20 cellular contexts compared by ENCODE assay signal in the genomic region with DNA sequence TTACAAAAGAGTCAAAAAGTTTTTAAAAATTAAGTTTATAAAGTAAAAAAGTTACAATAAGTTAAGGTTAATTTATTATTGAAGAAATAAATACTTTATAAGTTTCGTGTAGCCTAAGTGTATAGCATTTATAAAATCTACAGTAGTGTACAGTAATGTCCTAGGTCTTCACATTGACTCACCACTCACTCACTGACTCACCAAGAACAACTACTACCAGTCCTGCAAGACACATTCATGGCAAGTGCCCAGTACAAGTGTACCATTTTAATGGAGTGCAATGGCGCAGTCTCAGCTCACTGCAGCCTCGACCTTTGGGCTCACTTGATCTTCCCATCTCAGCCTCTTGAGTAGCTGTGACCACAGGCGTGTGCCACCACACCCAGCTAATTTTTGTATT.
DNase-seq lines count a peak whose midpoint lies in the region; ATAC-seq and TF ChIP-seq lines count a peak whose summit lies in the region.
"Had no signal": no experiment of that assay in that cellular context is flagged by ENCODE, and none has a peak within 500 bp of the region (broad histone marks: within the 10 kb centered on the region; RNA-seq: fewer than 3 reads in every experiment).

No MANE protein-coding gene starts in this region.

- POLR2A ChIA-PET in MCF 10A (lab: Yijun Ruan, JAX) (no interaction called here), PC-3 (lab: Charles Lee; ENCODE audit: unreplicated experiment) (interaction anchor here (0.6 kb wide), 1 partner anchor 8 kb away, joined by 4 read pairs; no protein-coding TSS in a partner anchor)

- H3K9me3 ChIP-seq in breast epithelium (no peaks in the 10 kb centered on the region), PC-3 (ENCODE audit: low read length) (no peaks in the 10 kb centered on the region), mammary epithelial cell (replicated peaks; ENCODE audit: insufficient read depth, low read length) (no peaks in the 10 kb centered on the region)
- H3K9me3 ChIP-seq: A549 had no signal

- WGBS in mammary epithelial cell (ENCODE audit: low coverage, missing lambda C conversion rate) = 64% methylated on average over 4 of the region's 4 CpGs

- H3K4me1 Mint-ChIP-seq in MCF 10A (ENCODE audit: insufficient read depth, unreplicated experiment) (peaks cover 3% of the 10 kb centered on the region), neural crest cell (peaks cover 31% of the 10 kb centered on the region), Calu3 (ENCODE audit: low read depth, unreplicated experiment) (peaks cover 8% of the 10 kb centered on the region)

- no peaks in the 10 kb centered on the region for H3K9me2 ChIP-seq in PC-3 (replicated peaks; ENCODE audit: low read length)

- BruUV-seq in MCF 10A (replicated peaks; lab: Mats Ljungman, UMichigan) (no TSS peak), PC-3 (replicated peaks; lab: Mats Ljungman, UMichigan) (no TSS peak), mammary epithelial cell (replicated peaks; lab: Mats Ljungman, UMichigan) (no TSS peak), Calu3 (replicated peaks; lab: Mats Ljungman, UMichigan) (no TSS peak)

- H3K36me3 ChIP-seq in breast epithelium (no peaks in the 10 kb centered on the region), PC-3 (ENCODE audit: low read depth, low read length) (no peaks in the 10 kb centered on the region), mammary epithelial cell (ENCODE audit: insufficient read depth, low read length) (no peaks in the 10 kb centered on the region)

- H3K4me1 ChIP-seq in breast epithelium (no peaks in the 10 kb centered on the region), PC-3 (ENCODE audit: insufficient read depth, low read length) (peaks cover 9% of the 10 kb centered on the region; the same call in 1 of the 2 replicates), mammary epithelial cell (ENCODE audit: insufficient read depth, low read length) (peaks cover 12% of the 10 kb centered on the region)

- in situ Hi-C loops in mammary epithelial cell (cut with MboI; ENCODE audit: low sequenced_read_pairs in 2 of 2) = no loop called here

- H4K20me1 ChIP-seq in PC-3 (ENCODE audit: low read length) = no peaks in the 10 kb centered on the region
- H4K20me1 ChIP-seq in mammary epithelial cell (ENCODE audit: insufficient read depth, low read length) = no peaks in the 10 kb centered on the region

- no peak overlapping the region for H3K4me3 ChIP-seq in breast epithelium
- H3K4me3 ChIP-seq in PC-3 (ENCODE audit: low read length) = no peak overlapping the region
- H3K4me3 ChIP-seq in mammary epithelial cell (replicated peaks in 1 of 3; ENCODE audit: insufficient read depth in 1 of 3, low read depth in 2 of 3, low read length in 3 of 3) = no peak overlapping the region
- H3K4me3 ChIP-seq: A549, GM23338 had no signal

- H3K79me2 ChIP-seq in PC-3 (ENCODE audit: low read length) (no peaks in the 10 kb centered on the region), mammary epithelial cell (ENCODE audit: insufficient read depth, low read length) (no peaks in the 10 kb centered on the region)

- dilution Hi-C loops in mammary epithelial cell (cut with HindIII; ENCODE audit: low sequenced_read_pairs) = no loop called here

- intact Hi-C loops in MCF 10A (cut with micrococcal nuclease) = no loop called here
- intact Hi-C loops in breast epithelium (cut with DNase I; ENCODE audit: low total_unique reads) = no loop called here
- intact Hi-C loops in PC-3 (cut with micrococcal nuclease) = no loop called here
- intact Hi-C loops in mammary epithelial cell (cut with micrococcal nuclease) = no loop called here
- intact Hi-C loops in Calu3 (cut with micrococcal nuclease; ENCODE audit: unreplicated experiment) = no loop called here

- H3K27me3 Mint-ChIP-seq in MCF 10A (ENCODE audit: insufficient read depth, unreplicated experiment) = no peaks in the 10 kb centered on the region
- H3K27me3 Mint-ChIP-seq in neural crest cell (ENCODE audit: low read depth) = peaks cover 29% of the 10 kb centered on the region
- peaks cover 35% of the 10 kb centered on the region for H3K27me3 Mint-ChIP-seq in Calu3 (ENCODE audit: unreplicated experiment)

- peaks cover 0 to 47% of the 10 kb centered on the region in 2 donors for H3K27me3 ChIP-seq in breast epithelium
- H3K27me3 ChIP-seq in PC-3 (ENCODE audit: low read length) = no peaks in the 10 kb centered on the region
- H3K27me3 ChIP-seq in mammary epithelial cell (ENCODE audit: insufficient read depth, low read length) = peaks cover 4% of the 10 kb centered on the region

- DNase-seq in MCF 10A (ENCODE audit: unreplicated experiment) (peak; percentile 17), breast epithelium (ENCODE audit: low spot score in 2 of 2) (no peak), PC-3 (peak; percentile 37), mammary epithelial cell (peak; percentile 28), neural crest cell (ENCODE audit: low read depth, low spot score) (no peak), NCI-H2171 treated with DMSO at 0.1 percent for 48 hours (lab: John Stamatoyannopoulos, UW) (no peak), SHP77 (lab: John Stamatoyannopoulos, UW) (no peak), Calu3 (no peak)
- DNase-seq: AML-193; CD4-positive, alpha-beta T cell; DMS79 treated with DMSO at 0.1 percent for 48 hours; EL; HFFc6 had no signal

- H3K4me2 ChIP-seq in PC-3 (ENCODE audit: low read length) (no peak overlapping the region), mammary epithelial cell (ENCODE audit: insufficient read depth, low read depth, low read length) (no peak overlapping the region)
- H3K4me2 ChIP-seq: A549, GM23338 had no signal

- H3K9me3 Mint-ChIP-seq in MCF 10A (ENCODE audit: unreplicated experiment) (no peaks in the 10 kb centered on the region), neural crest cell (no peaks in the 10 kb centered on the region), Calu3 (ENCODE audit: low read depth, unreplicated experiment) (no peaks in the 10 kb centered on the region)
- H3K9me3 Mint-ChIP-seq: HFFc6 had no signal

- no peak for TF ChIP-seq POLR2A in breast epithelium (IDR thresholded peaks at IDR 0.05)

- CTCF ChIA-PET in MCF 10A (lab: Yijun Ruan, JAX) (interaction anchor here (0.5 to 1.2 kb wide), 4 partner anchors 47 to 1034 kb away, joined by 3 to 4 read pairs (median 4); no protein-coding TSS in a partner anchor), PC-3 (lab: Charles Lee) (no interaction called here), mammary epithelial cell (lab: Charles Lee; ENCODE audit: low non-redundant PET) (interaction anchor here (0.6 kb wide), 1 partner anchor 69 kb away, joined by 5 read pairs; no protein-coding TSS in a partner anchor), Calu3 (lab: Charles Lee) (no interaction called here)

- no peak overlapping the region for H3K27ac Mint-ChIP-seq in MCF 10A (ENCODE audit: low read depth, unreplicated experiment)
- no peak overlapping the region for H3K27ac Mint-ChIP-seq in neural crest cell (ENCODE audit: unreplicated experiment)
- H3K27ac Mint-ChIP-seq in Calu3 (ENCODE audit: unreplicated experiment) = no peak overlapping the region
- H3K27ac Mint-ChIP-seq: CD4-positive, alpha-beta T cell; GM23338; HFFc6; IgD-negative memory B cell had no signal

- no peak for ATAC-seq in PC-3
- ATAC-seq: A549, GM23338, HCT116, HepG2 had no signal

- H3K36me3 Mint-ChIP-seq in MCF 10A (ENCODE audit: insufficient read depth, unreplicated experiment) (peaks cover 13% of the 10 kb centered on the region), neural crest cell (ENCODE audit: low read depth) (peaks cover 2% of the 10 kb centered on the region), Calu3 (ENCODE audit: insufficient read depth, unreplicated experiment) (peaks cover 21% of the 10 kb centered on the region)
- H3K36me3 Mint-ChIP-seq: IgD-negative memory B cell had no signal

- no peak overlapping the region for H3K9ac ChIP-seq in PC-3 (ENCODE audit: low read length)
- H3K9ac ChIP-seq in mammary epithelial cell (ENCODE audit: insufficient read depth, low read length) = no peak overlapping the region

- TF ChIP-seq CTCF in MCF 10A (IDR thresholded peaks at IDR 0.05; ENCODE audit: unreplicated experiment) (no peak), breast epithelium (IDR thresholded peaks at IDR 0.05) (no peak), PC-3 (conservative IDR thresholded peaks at IDR 0.05; ENCODE audit: low read depth, low read length) (no peak), mammary epithelial cell (conservative IDR thresholded peaks at IDR 0.05 in 1 of 2, IDR thresholded peaks at IDR 0.05 in 1 of 2; ENCODE audit: extremely low read depth in 1 of 2, insufficient read depth in 1 of 2, low read depth in 1 of 2, low read length in 2 of 2) (no peak), neural crest cell (conservative IDR thresholded peaks at IDR 0.05) (no peak), Calu3 (IDR thresholded peaks at IDR 0.05; ENCODE audit: unreplicated experiment) (no peak)

- H3K4me3 Mint-ChIP-seq in MCF 10A (ENCODE audit: unreplicated experiment) (no peak overlapping the region), neural crest cell (peak overlapping the region; percentile 39), Calu3 (ENCODE audit: low read depth, unreplicated experiment) (no peak overlapping the region)
- H3K4me3 Mint-ChIP-seq: CD4-positive, alpha-beta T cell; GM23338; HFFc6; IgD-negative memory B cell had no signal

- no peaks in the 10 kb centered on the region for H3F3A ChIP-seq in PC-3 (ENCODE audit: low read length, unreplicated experiment)

- H3K27ac ChIP-seq in breast epithelium (no peak overlapping the region), PC-3 (ENCODE audit: low read length) (no peak overlapping the region), mammary epithelial cell (ENCODE audit: insufficient read depth, low read depth, low read length) (no peak overlapping the region)
- H3K27ac ChIP-seq: 22Rv1, A549, C4-2B had no signal

- H2AFZ ChIP-seq in PC-3 (ENCODE audit: low read length) (no peak overlapping the region), mammary epithelial cell (ENCODE audit: low read depth, low read length) (no peak overlapping the region)
- H2AFZ ChIP-seq: GM23338 had no signal

Comparison
In these comparisons a context has a peak if more than half of its experiments do, and no peak if none do; other contexts are left out.
1. DNase-seq: peak in MCF 10A (single experiment), PC-3 (single experiment) and mammary epithelial cell (single experiment); none in breast epithelium (0 of 2), neural crest cell (single experiment), NCI-H2171 treated with DMSO at 0.1 percent for 48 hours (single experiment), SHP77 (0 of 2) and Calu3 (single experiment).
2. CTCF ChIA-PET loops: an anchor here in MCF 10A (0.5 to 1.2 kb wide) and mammary epithelial cell (0.6 kb wide); none called in PC-3 and Calu3.